ENCODE assay signal across 19 cellular contexts in the genomic region with DNA sequence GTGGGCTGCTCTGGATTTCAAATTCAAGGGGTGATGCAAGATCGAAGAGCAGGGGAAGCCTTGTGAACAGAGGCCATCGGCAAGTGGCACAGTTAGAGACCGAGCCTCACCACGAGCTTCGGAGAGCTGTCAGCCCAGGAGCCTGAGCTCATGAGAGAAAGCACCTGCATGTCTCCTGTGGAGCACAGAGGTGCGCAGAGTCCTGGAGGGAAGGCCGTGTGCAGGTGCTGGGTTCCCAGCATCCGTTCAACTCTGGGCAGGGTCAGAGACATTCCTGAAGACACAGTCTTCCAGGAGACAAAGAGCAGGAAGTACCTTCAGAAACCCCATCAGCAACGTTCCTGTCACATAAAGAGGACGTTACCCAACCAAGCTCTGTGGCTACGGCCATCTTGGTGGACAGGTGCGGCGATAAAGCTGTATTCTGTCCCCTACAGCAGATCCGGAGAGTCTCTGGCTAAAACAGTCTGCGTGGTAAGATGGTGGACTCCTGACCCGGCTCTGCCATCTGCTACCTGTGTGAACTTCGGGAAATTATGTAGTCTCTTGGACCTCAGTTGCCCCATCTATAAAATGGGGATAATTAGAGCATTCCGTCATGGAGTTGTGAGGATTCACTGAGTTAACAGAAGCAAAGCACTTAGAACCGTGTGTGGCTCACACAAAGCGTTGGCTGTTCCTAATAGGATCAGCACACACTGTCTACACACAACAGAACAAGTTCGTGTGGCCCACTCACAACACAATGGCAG. TPM values are rescaled to one million over a fixed set of nuclear protein-coding genes. Genes with fewer than 3 reads are reported as not detected.
A peak's percentile ranks its signal among the peaks of the same experiment; 100 is the strongest.
DNase-seq lines count a peak whose midpoint lies in the region; ATAC-seq and TF ChIP-seq lines count a peak whose summit lies in the region.
"Had no signal": no experiment of that assay in that cellular context is flagged by ENCODE, and none has a peak within 500 bp of the region (broad histone marks: within the 10 kb centered on the region; RNA-seq: fewer than 3 reads in every experiment).

No MANE protein-coding gene starts in this region.

- H3K27ac Mint-ChIP-seq in activated naive CD4-positive, alpha-beta T cell treated with anti-CD3 and anti-CD28 coated beads, Interleukin-2, amount 10 ng/mL, durations not matched to agents 7 days and 5 days = peak overlapping the region; percentile 14
- peak overlapping the region; percentile 25 for H3K27ac Mint-ChIP-seq in dendritic cell treated with granulocyte-macrophage colony-stimulating factor and Interleukin-4, amounts not matched to agents 40 ng/mL and 50 ng/mL, for 4 days
- peak overlapping the region; percentile 60 for H3K27ac Mint-ChIP-seq in stimulated activated memory B cell treated with anti-CD40 and anti-IgM and Interleukin-4, amounts not matched to agents 10 μg/mL and 1 μg/mL and 100 μg/mL, for 72 hours
- H3K27ac Mint-ChIP-seq: CD4-positive, alpha-beta T cell had no signal

- peaks cover 32% of the 10 kb centered on the region for H3K36me3 Mint-ChIP-seq in activated naive CD4-positive, alpha-beta T cell treated with anti-CD3 and anti-CD28 coated beads, Interleukin-2, amount 10 ng/mL, durations not matched to agents 7 days and 5 days
- H3K36me3 Mint-ChIP-seq in dendritic cell treated with granulocyte-macrophage colony-stimulating factor and Interleukin-4, amounts not matched to agents 40 ng/mL and 50 ng/mL, for 4 days (ENCODE audit: low read depth) = peaks cover 63% of the 10 kb centered on the region
- H3K36me3 Mint-ChIP-seq in stimulated activated memory B cell treated with anti-CD40 and anti-IgM and Interleukin-4, amounts not matched to agents 10 μg/mL and 1 μg/mL and 100 μg/mL, for 72 hours = peaks cover 59% of the 10 kb centered on the region

- H3K27ac ChIP-seq in foreskin keratinocyte = no peak overlapping the region
- H3K27ac ChIP-seq: SK-N-MC had no signal

- TF ChIP-seq CTCF in foreskin keratinocyte (conservative IDR thresholded peaks at IDR 0.05) = no peak

- CTCF ChIA-PET in activated naive CD4-positive, alpha-beta T cell treated with anti-CD3 and anti-CD28 coated beads, Interleukin-2, amount 10 ng/mL, durations not matched to agents 7 days and 5 days (lab: Charles Lee) = no interaction called here

- no peaks in the 10 kb centered on the region for H3K4me1 Mint-ChIP-seq in activated naive CD4-positive, alpha-beta T cell treated with anti-CD3 and anti-CD28 coated beads, Interleukin-2, amount 10 ng/mL, durations not matched to agents 7 days and 5 days
- H3K4me1 Mint-ChIP-seq in dendritic cell treated with granulocyte-macrophage colony-stimulating factor and Interleukin-4, amounts not matched to agents 40 ng/mL and 50 ng/mL, for 4 days (ENCODE audit: low read depth) = peaks cover 51% of the 10 kb centered on the region
- H3K4me1 Mint-ChIP-seq in stimulated activated memory B cell treated with anti-CD40 and anti-IgM and Interleukin-4, amounts not matched to agents 10 μg/mL and 1 μg/mL and 100 μg/mL, for 72 hours = peaks cover 45% of the 10 kb centered on the region

- DNase-seq in activated naive CD4-positive, alpha-beta T cell treated with anti-CD3 and anti-CD28 coated beads, Interleukin-2, amount 10 ng/mL, durations not matched to agents 7 days and 5 days = no peak
- no peak for DNase-seq in activated naive CD4-positive, alpha-beta T cell treated with Interleukin-2 at 50 U/mL for 16 hours
- DNase-seq in left lobe of liver (ENCODE audit: low spot score) = peak; percentile 31
- no peak for DNase-seq in NCI-H1092 (lab: John Stamatoyannopoulos, UW)
- no peak for DNase-seq in foreskin keratinocyte
- DNase-seq: CD4-positive, alpha-beta T cell; KG1; MG63; NCI-H2029; NCI-H446; NCI-H524 treated with DMSO at 0.1 percent for 48 hours; NCI-H774; SIG-M5 had no signal

- H3K27me3 ChIP-seq in foreskin keratinocyte = no peaks in the 10 kb centered on the region
- H3K27me3 ChIP-seq: BLaER1, MG63 had no signal

- no peaks in the 10 kb centered on the region for H3K27me3 Mint-ChIP-seq in activated naive CD4-positive, alpha-beta T cell treated with anti-CD3 and anti-CD28 coated beads, Interleukin-2, amount 10 ng/mL, durations not matched to agents 7 days and 5 days
- H3K27me3 Mint-ChIP-seq in dendritic cell treated with granulocyte-macrophage colony-stimulating factor and Interleukin-4, amounts not matched to agents 40 ng/mL and 50 ng/mL, for 4 days = no peaks in the 10 kb centered on the region
- no peaks in the 10 kb centered on the region for H3K27me3 Mint-ChIP-seq in stimulated activated memory B cell treated with anti-CD40 and anti-IgM and Interleukin-4, amounts not matched to agents 10 μg/mL and 1 μg/mL and 100 μg/mL, for 72 hours
- H3K27me3 Mint-ChIP-seq: CD4-positive, alpha-beta T cell had no signal

- no peak overlapping the region for H3K4me3 Mint-ChIP-seq in activated naive CD4-positive, alpha-beta T cell treated with anti-CD3 and anti-CD28 coated beads, Interleukin-2, amount 10 ng/mL, durations not matched to agents 7 days and 5 days
- H3K4me3 Mint-ChIP-seq in dendritic cell treated with granulocyte-macrophage colony-stimulating factor and Interleukin-4, amounts not matched to agents 40 ng/mL and 50 ng/mL, for 4 days = no peak overlapping the region
- no peak overlapping the region for H3K4me3 Mint-ChIP-seq in stimulated activated memory B cell treated with anti-CD40 and anti-IgM and Interleukin-4, amounts not matched to agents 10 μg/mL and 1 μg/mL and 100 μg/mL, for 72 hours
- H3K4me3 Mint-ChIP-seq: CD4-positive, alpha-beta T cell had no signal

- ATAC-seq in left lobe of liver (no peak), HG03565 (IDR thresholded peaks at IDR 0.05; ENCODE audit: unreplicated experiment) (no peak), foreskin keratinocyte (no peak)
- ATAC-seq in stimulated activated memory B cell treated with anti-CD40 and anti-IgM and Interleukin-4, amounts not matched to agents 10 μg/mL and 1 μg/mL and 100 μg/mL, for 72 hours = no peak
- ATAC-seq: GM12878 had no signal

- intact Hi-C loops in dendritic cell treated with granulocyte-macrophage colony-stimulating factor and Interleukin-4, amounts not matched to agents 40 ng/mL and 50 ng/mL, for 4 days (cut with micrococcal nuclease) = no loop called here

- H3K4me1 ChIP-seq in foreskin keratinocyte = no peaks in the 10 kb centered on the region

- no peaks in the 10 kb centered on the region for H3K9me3 Mint-ChIP-seq in activated naive CD4-positive, alpha-beta T cell treated with anti-CD3 and anti-CD28 coated beads, Interleukin-2, amount 10 ng/mL, durations not matched to agents 7 days and 5 days
- H3K9me3 Mint-ChIP-seq in dendritic cell treated with granulocyte-macrophage colony-stimulating factor and Interleukin-4, amounts not matched to agents 40 ng/mL and 50 ng/mL, for 4 days = no peaks in the 10 kb centered on the region
- H3K9me3 Mint-ChIP-seq in stimulated activated memory B cell treated with anti-CD40 and anti-IgM and Interleukin-4, amounts not matched to agents 10 μg/mL and 1 μg/mL and 100 μg/mL, for 72 hours = no peaks in the 10 kb centered on the region
- H3K9me3 Mint-ChIP-seq: CD4-positive, alpha-beta T cell had no signal

RNA-seq across cellular contexts. Expression of a gene that starts 40.6 kb away (rescaled TPM):
- total RNA-seq in left lobe of liver (1.8 TPM), foreskin keratinocyte (5.7 and 5.9 TPM in 2 replicates)
- 2.6 and 2.9 TPM in 2 replicates for polyA plus RNA-seq in foreskin keratinocyte
